27 cellular contexts compared by ENCODE assay signal in the genomic region with DNA sequence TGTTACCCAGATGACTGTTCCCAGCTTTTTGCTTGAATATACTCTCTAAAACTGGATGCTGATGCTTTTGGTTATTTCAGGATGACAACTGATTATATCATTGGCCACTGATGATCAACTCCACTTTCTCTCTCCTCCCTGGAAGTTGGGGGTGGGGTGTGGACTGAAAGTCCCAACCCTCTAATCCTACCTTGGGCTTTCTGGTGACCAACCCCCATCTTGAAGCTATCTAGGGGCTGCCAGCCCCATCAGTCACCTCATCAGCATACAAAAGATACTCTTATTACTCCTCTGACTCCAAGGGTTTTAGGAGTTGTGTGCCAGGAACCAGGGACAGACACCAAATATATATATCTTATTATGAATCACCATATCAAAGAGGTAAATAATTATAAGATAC.
"Had no signal": no experiment of that assay in that cellular context is flagged by ENCODE, and none has a peak within 500 bp of the region (broad histone marks: within the 10 kb centered on the region; RNA-seq: fewer than 3 reads in every experiment).

No MANE protein-coding gene starts in this region.

- H3K27me3 ChIP-seq: body of pancreas had no signal

- ATAC-seq: activated CD4-positive, CD25-positive, alpha-beta regulatory T cell treated with anti-CD3 and anti-CD28 coated beads, Interleukin-2, amount 50 U/mL, for 24 hours; activated CD8-positive, alpha-beta T cell treated with anti-CD3 and anti-CD28 coated beads for 36 hours; activated T-cell treated with anti-CD3 and anti-CD28 coated beads, Interleukin-2, amount 50 U/mL, for 4 hours; activated T-helper 17 cell treated with anti-CD3 and anti-CD28 coated beads, Interleukin-2, amount 50 U/mL, for 72 hours; body of pancreas; effector memory CD8-positive, alpha-beta T cell; T-helper 17 cell had no signal

- H3K4me3 Mint-ChIP-seq: activated B cell treated with CpG ODN at 0.5 μM for 24 hours; activated CD8-positive, alpha-beta T cell treated with anti-CD3 and anti-CD28 coated beads for 36 hours; activated naive CD8-positive, alpha-beta T cell; activated T-cell treated with anti-CD3 and anti-CD28 coated beads, Interleukin-2, amount 50 U/mL, for 4 hours; activated T-helper 17 cell treated with anti-CD3 and anti-CD28 coated beads, Interleukin-2, amount 50 U/mL, for 72 hours; effector memory CD8-positive, alpha-beta T cell; T-helper 17 cell; T-helper 2 cell treated with Interferon-gamma antibody and Interleukin-4, amounts not matched to agents 5 μg/mL and 100 μg/mL, for 36 hours had no signal

- H3K36me3 ChIP-seq: WERI-Rb-1 had no signal

- H3K4me1 Mint-ChIP-seq: activated B cell treated with CpG ODN at 0.5 μM for 24 hours; activated T-helper 17 cell treated with anti-CD3 and anti-CD28 coated beads, Interleukin-2, amount 50 U/mL, for 72 hours; T-helper 17 cell had no signal

- H3K27me3 Mint-ChIP-seq: activated B cell treated with CpG ODN at 0.5 μM for 24 hours; activated CD8-positive, alpha-beta T cell treated with anti-CD3 and anti-CD28 coated beads for 36 hours; activated naive CD8-positive, alpha-beta T cell; activated T-helper 17 cell treated with anti-CD3 and anti-CD28 coated beads, Interleukin-2, amount 50 U/mL, for 72 hours; effector memory CD8-positive, alpha-beta T cell; T-helper 17 cell had no signal

- H3K4me3 ChIP-seq: body of pancreas had no signal

- DNase-seq: activated B cell treated with CpG ODN at 0.5 μM for 24 hours; activated CD4-positive, alpha-beta T cell treated with anti-CD3 and anti-CD28 coated beads for 48 hours; activated CD4-positive, alpha-beta T cell treated with anti-CD3 and anti-CD28 coated beads, Interleukin-2, amount 50 U/mL, for 1 hour; activated CD4-positive, alpha-beta T cell treated with anti-CD3 and anti-CD28 coated beads, Interleukin-2, amount 50 U/mL, for 48 hours; activated CD8-positive, alpha-beta memory T cell treated with anti-CD3 and anti-CD28 coated beads for 24 hours; activated CD8-positive, alpha-beta T cell treated with anti-CD3 and anti-CD28 coated beads for 36 hours; activated effector memory CD4-positive, alpha-beta T cell treated with Interleukin-2 at 50 U/mL for 16 hours; activated gamma-delta T cell treated with Interleukin-2 at 50 U/mL for 16 hours; activated naive CD4-positive, alpha-beta T cell treated with anti-CD3 and anti-CD28 coated beads, Interleukin-2, amount 50 U/mL, for 16 hours; activated naive CD4-positive, alpha-beta T cell treated with Interleukin-2 at 50 U/mL for 16 hours; activated T-cell treated with anti-CD3 and anti-CD28 coated beads, Interleukin-2, amount 50 U/mL, for 4 hours; amygdala; aorta; body of pancreas; cortex of kidney; dermis blood vessel endothelial cell; effector CD4-positive, alpha-beta T cell; effector memory CD8-positive, alpha-beta T cell; foreskin fibroblast; T-helper 1 cell; T-helper 17 cell; T1000; WERI-Rb-1 had no signal

- H3K36me3 Mint-ChIP-seq: activated naive CD8-positive, alpha-beta T cell had no signal

- H3K27ac Mint-ChIP-seq: activated B cell treated with CpG ODN at 0.5 μM for 24 hours; activated CD8-positive, alpha-beta T cell treated with anti-CD3 and anti-CD28 coated beads for 36 hours; activated naive CD8-positive, alpha-beta T cell; activated T-helper 17 cell treated with anti-CD3 and anti-CD28 coated beads, Interleukin-2, amount 50 U/mL, for 72 hours; effector memory CD8-positive, alpha-beta T cell; T-helper 17 cell; T-helper 2 cell treated with Interferon-gamma antibody and Interleukin-4, amounts not matched to agents 5 μg/mL and 100 μg/mL, for 36 hours had no signal

- H3K9me3 Mint-ChIP-seq: activated T-cell treated with anti-CD3 and anti-CD28 coated beads, Interleukin-2, amount 50 U/mL, for 4 hours; activated T-helper 17 cell treated with anti-CD3 and anti-CD28 coated beads, Interleukin-2, amount 50 U/mL, for 72 hours; effector memory CD8-positive, alpha-beta T cell had no signal

- H3K27ac ChIP-seq: WERI-Rb-1 had no signal
